ENCODE assay signal across 8 cellular contexts in genomic region chr1:7042322-7043231, GRCh38.
DNase-seq lines count a peak whose midpoint lies in the region; ATAC-seq, FAIRE-seq and TF ChIP-seq lines count a peak whose summit lies in the region.

No MANE protein-coding gene starts in this region.

- H3K36me3 ChIP-seq in kidney epithelial cell (ENCODE audit: control insufficient read depth, insufficient read depth, low read length): no peaks in the 10 kb centered on the region

- H3K4me3 ChIP-seq in kidney epithelial cell (ENCODE audit: low read depth, low read length): no peak overlapping the region

- no peak for FAIRE-seq in urothelium cell line (lab: Jason Lieb, UNC)

- no peak for ATAC-seq in GM19035 (IDR thresholded peaks at IDR 0.05; ENCODE audit: unreplicated experiment)

- peaks cover 9% of the 10 kb centered on the region for H3K27me3 ChIP-seq in kidney epithelial cell (ENCODE audit: control insufficient read depth, insufficient read depth, low read length)

- H3K27ac ChIP-seq in angular gyrus (ENCODE audit: low read depth, low read length): peak overlapping the region; percentile 24

- peak; percentile 44 for TF ChIP-seq CTCF in kidney epithelial cell (IDR thresholded peaks at IDR 0.05; ENCODE audit: insufficient read depth, low read length, poor library complexity, severe bottlenecking)

- peak; percentile 20 for DNase-seq in NOMO-1 treated with DMSO at 0.1 percent for 48 hours (lab: John Stamatoyannopoulos, UW; ENCODE audit: unreplicated experiment)
- DNase-seq in NOMO-1 treated with dmso at 0.1 percent for 144 hours (lab: John Stamatoyannopoulos, UW; ENCODE audit: unreplicated experiment): no peak
- DNase-seq in NCI-H1092 treated with DMSO at 0.1 percent for 48 hours (lab: John Stamatoyannopoulos, UW): peak; percentile 74
- DNase-seq in kidney epithelial cell (ENCODE audit: low read depth): no peak
- peak; percentile 29 for DNase-seq in urothelium cell line (ENCODE audit: low spot score)
- DNase-seq in HK-2 (ENCODE audit: unreplicated experiment): no peak

Comparison
In these comparisons a context has a peak if more than half of its experiments do, and no peak if none do; other contexts are left out.
1. DNase-seq: peak in NOMO-1 treated with DMSO at 0.1 percent for 48 hours (single experiment), NCI-H1092 treated with DMSO at 0.1 percent for 48 hours (single experiment) and urothelium cell line (single experiment); none in NOMO-1 treated with dmso at 0.1 percent for 144 hours (single experiment), kidney epithelial cell (single experiment) and HK-2 (single experiment).